2 cellular contexts compared by ENCODE assay signal in genomic region chr12:75725505-75726120, GRCh38.
TF ChIP-seq lines count a peak whose summit lies in the region.

No MANE protein-coding gene starts in this region.

TF ChIP-seq in Ishikawa, 13 proteins besides CTCF, POLR2A, EP300 and RAD21 (continued from another document):
- TF ChIP-seq REST (IDR thresholded peaks at IDR 0.05; ENCODE audit: low read depth) (no peak), CREB1 (IDR thresholded peaks at IDR 0.05; ENCODE audit: low read depth) (no peak), TEAD4 (IDR thresholded peaks at IDR 0.05) (peak; percentile 59), CEBPB (IDR thresholded peaks at IDR 0.05) (no peak), ZBTB7A (IDR thresholded peaks at IDR 0.05; ENCODE audit: low read depth) (no peak), NFIC (IDR thresholded peaks at IDR 0.05) (peak; percentile 48; the same call in 1 of the 2 replicates), TAF1 (IDR thresholded peaks at IDR 0.05; ENCODE audit: low read depth) (no peak), USF1 (IDR thresholded peaks at IDR 0.05) (no peak)
- TF ChIP-seq, protein P1, sequence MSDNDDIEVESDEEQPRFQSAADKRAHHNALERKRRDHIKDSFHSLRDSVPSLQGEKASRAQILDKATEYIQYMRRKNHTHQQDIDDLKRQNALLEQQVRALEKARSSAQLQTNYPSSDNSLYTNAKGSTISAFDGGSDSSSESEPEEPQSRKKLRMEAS (IDR thresholded peaks at IDR 0.05): peak; percentile 44; the same call in 1 of the 2 replicates

TF ChIP-seq in WTC11, 78 proteins besides CTCF, POLR2A, EP300 and RAD21 (continued from another document):
- TF ChIP-seq PRDM15 (CRISPR knock-in tag; IDR thresholded peaks at IDR 0.05) (no peak), HMGXB4 (CRISPR knock-in tag; IDR thresholded peaks at IDR 0.05) (no peak), ZNF317 (CRISPR knock-in tag; IDR thresholded peaks at IDR 0.05; ENCODE audit: borderline replicate concordance, low read depth) (no peak), TCF7 (CRISPR knock-in tag; IDR thresholded peaks at IDR 0.05; ENCODE audit: low read depth) (no peak)
